22 cellular contexts compared by ENCODE assay signal in genomic region chr17:76366247-76366646, GRCh38.
"Had no signal": no experiment of that assay in that cellular context is flagged by ENCODE, and none has a peak within 500 bp of the region (broad histone marks: within the 10 kb centered on the region; RNA-seq: fewer than 3 reads in every experiment).

No MANE protein-coding gene starts in this region.

- H2AFZ ChIP-seq: parathyroid adenoma had no signal

- H3K4me3 ChIP-seq: esophagus squamous epithelium, lung, prostate gland, right atrium auricular region, sigmoid colon, thoracic aorta, tibial nerve, upper lobe of right lung, uterus had no signal

- H3K79me2 ChIP-seq: parathyroid adenoma had no signal

- H3K4me1 ChIP-seq: parathyroid adenoma, uterus had no signal

- H3K9me3 ChIP-seq: esophagus squamous epithelium, prostate gland, right atrium auricular region, sigmoid colon, thoracic aorta, tibial nerve, upper lobe of right lung, uterus had no signal

- H3K4me3 Mint-ChIP-seq: effector memory CD8-positive, alpha-beta T cell; natural killer cell; neural crest cell; stimulated activated effector memory CD8-positive, alpha-beta T cell treated with anti-CD3 and anti-CD28 coated beads, Interleukin-12 subunit alpha, Interleukin-12 subunit beta, amount 100 ng/mL, for 72 hours; stimulated activated naive CD8-positive, alpha-beta T cell treated with anti-CD3 and anti-CD28 coated beads, Interleukin-15, Interleukin-2, amounts not matched to agents 100 ng/mL and 50 ng/mL, for 24 hours had no signal

- H3K36me3 Mint-ChIP-seq: natural killer cell; stimulated activated effector memory CD8-positive, alpha-beta T cell treated with anti-CD3 and anti-CD28 coated beads, Interleukin-12 subunit alpha, Interleukin-12 subunit beta, amount 100 ng/mL, for 72 hours had no signal

- FAIRE-seq: endometrium, kidney had no signal

- H3K27ac ChIP-seq: esophagus squamous epithelium, parathyroid adenoma, prostate gland, right atrium auricular region, sigmoid colon, thoracic aorta, tibial nerve, upper lobe of right lung, uterus had no signal

- H3K27ac Mint-ChIP-seq: effector memory CD8-positive, alpha-beta T cell; natural killer cell; stimulated activated effector memory CD8-positive, alpha-beta T cell treated with anti-CD3 and anti-CD28 coated beads, Interleukin-12 subunit alpha, Interleukin-12 subunit beta, amount 100 ng/mL, for 72 hours; stimulated activated naive CD8-positive, alpha-beta T cell treated with anti-CD3 and anti-CD28 coated beads, Interleukin-15, Interleukin-2, amounts not matched to agents 100 ng/mL and 50 ng/mL, for 24 hours had no signal

- H3K9me3 Mint-ChIP-seq: effector memory CD8-positive, alpha-beta T cell; natural killer cell; neural crest cell; stimulated activated effector memory CD8-positive, alpha-beta T cell treated with anti-CD3 and anti-CD28 coated beads, Interleukin-12 subunit alpha, Interleukin-12 subunit beta, amount 100 ng/mL, for 72 hours; stimulated activated naive CD8-positive, alpha-beta T cell treated with anti-CD3 and anti-CD28 coated beads, Interleukin-15, Interleukin-2, amounts not matched to agents 100 ng/mL and 50 ng/mL, for 24 hours had no signal

- ATAC-seq: effector memory CD8-positive, alpha-beta T cell; natural killer cell; stimulated activated effector memory CD8-positive, alpha-beta T cell treated with anti-CD3 and anti-CD28 coated beads, Interleukin-12 subunit alpha, Interleukin-12 subunit beta, amount 100 ng/mL, for 72 hours; upper lobe of right lung had no signal

- H3K9ac ChIP-seq: parathyroid adenoma had no signal

- H3K4me1 Mint-ChIP-seq: natural killer cell; stimulated activated effector memory CD8-positive, alpha-beta T cell treated with anti-CD3 and anti-CD28 coated beads, Interleukin-12 subunit alpha, Interleukin-12 subunit beta, amount 100 ng/mL, for 72 hours had no signal

- H3K27me3 ChIP-seq: esophagus squamous epithelium, right atrium auricular region, sigmoid colon, tibial nerve, upper lobe of right lung, uterus had no signal

- H3K36me3 ChIP-seq: esophagus squamous epithelium, prostate gland, right atrium auricular region, sigmoid colon, thoracic aorta, tibial nerve, upper lobe of right lung, uterus had no signal

- DNase-seq: cerebellar nuclear complex; cortex of kidney; effector memory CD8-positive, alpha-beta T cell; esophagus squamous epithelium; foreskin melanocyte; kidney; natural killer cell; sigmoid colon; stimulated activated CD4-positive, alpha-beta T cell treated with anti-CD3 and anti-CD28 coated beads, Interleukin-2, amount 100 ng/mL, for 24 hours; stimulated activated CD4-positive, alpha-beta T cell treated with anti-CD3 and anti-CD28 coated beads, Interleukin-4, amount 100 ng/mL, for 24 hours; upper lobe of right lung; uterus had no signal
